In the genomic region with DNA sequence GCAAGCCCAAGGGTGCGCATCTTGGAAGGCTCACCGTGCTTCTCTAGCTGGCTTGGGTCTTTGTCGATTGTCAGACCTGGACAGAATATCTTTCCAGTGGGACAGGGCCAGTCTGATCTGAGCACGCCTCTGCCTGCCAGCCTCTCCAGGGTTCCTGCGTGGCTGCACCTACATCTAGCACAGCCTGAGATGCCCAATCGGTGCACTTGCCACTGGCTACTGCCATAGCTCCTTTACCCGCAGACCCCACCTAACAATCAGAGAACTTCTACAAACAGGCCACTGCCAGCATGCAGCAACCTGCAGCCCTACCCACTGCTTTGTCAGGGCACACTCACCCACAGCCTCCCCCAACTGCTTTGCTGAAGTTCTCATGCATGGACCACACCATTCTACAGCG, we compare ENCODE assay signal across 11 cellular contexts. TPM values are rescaled to one million over a fixed set of nuclear protein-coding genes. Genes with fewer than 3 reads are reported as not detected.
"Had no signal": no experiment of that assay in that cellular context is flagged by ENCODE, and none has a peak within 500 bp of the region (broad histone marks: within the 10 kb centered on the region; RNA-seq: fewer than 3 reads in every experiment).

No MANE protein-coding gene starts in this region.

- ATAC-seq: GM23338, HCT116 had no signal

- H3K4me3 ChIP-seq: GM23248, GM23338, HAP-1 had no signal

- H3K4me1 ChIP-seq: HAP-1 had no signal

- H3K27ac Mint-ChIP-seq: GM23338, H9, HFFc6 had no signal

- H3K4me2 ChIP-seq: GM23338 had no signal

- H3K27ac ChIP-seq: GM23248 had no signal

- H2AFZ ChIP-seq: GM23248, GM23338 had no signal

- H3K4me3 Mint-ChIP-seq: GM23338, H9, HFFc6 had no signal

- H3K36me3 ChIP-seq: HAP-1 had no signal

- DNase-seq: GM23248, GOT3, H7, H9, HCEC 1CT, HFFc6 had no signal

- H3K4me1 Mint-ChIP-seq: GM23338, H9 had no signal

- H3K9ac ChIP-seq: GM23248 had no signal

- FAIRE-seq: H1, H54 had no signal

- H3K9me3 ChIP-seq: HAP-1 had no signal

RNA-seq across cellular contexts. Expression of a gene that starts 56.7 kb away (rescaled TPM):
- total RNA-seq: GM23248, H9, HFFc6 had no signal
